Comparison of ENCODE assay signal across 13 cellular contexts in genomic region chr2:196225213-196225612, GRCh38. TPM values are rescaled to one million over a fixed set of nuclear protein-coding genes. Genes with fewer than 3 reads are reported as not detected.
DNase-seq lines count a peak whose midpoint lies in the region; ATAC-seq and TF ChIP-seq lines count a peak whose summit lies in the region.
"Had no signal": no experiment of that assay in that cellular context is flagged by ENCODE, and none has a peak within 500 bp of the region (broad histone marks: within the 10 kb centered on the region; RNA-seq: fewer than 3 reads in every experiment).

No MANE protein-coding gene starts in this region.

- no peak overlapping the region for H3K27ac ChIP-seq in CD4-positive, alpha-beta T cell (ENCODE audit: low read depth, low read length)
- H3K27ac ChIP-seq in Karpas-422 (ENCODE audit: low read length) (peak overlapping the region; percentile 14; the same call in 1 of the 2 replicates), heart left ventricle (no peak overlapping the region)

- H3K4me1 ChIP-seq in Karpas-422 (ENCODE audit: low read length) (peaks cover 37% of the 10 kb centered on the region), heart left ventricle (peaks cover 0 to 28% (median 0%) of the 10 kb centered on the region in 12 donors)

- H3K27me3 Mint-ChIP-seq in CD4-positive, alpha-beta T cell: no peaks in the 10 kb centered on the region
- H3K27me3 Mint-ChIP-seq in activated naive CD8-positive, alpha-beta T cell treated with anti-CD3 and anti-CD28 coated beads, Interleukin-2, amount 10 ng/mL, durations not matched to agents 7 days and 5 days: no peaks in the 10 kb centered on the region

- H3K4me3 Mint-ChIP-seq in CD4-positive, alpha-beta T cell: peak overlapping the region; percentile 7
- H3K4me3 Mint-ChIP-seq in activated naive CD8-positive, alpha-beta T cell treated with anti-CD3 and anti-CD28 coated beads, Interleukin-2, amount 10 ng/mL, durations not matched to agents 7 days and 5 days: peak overlapping the region; percentile 58

- H3K9me2 ChIP-seq in Karpas-422 (replicated peaks; ENCODE audit: insufficient read depth, low read length): no peaks in the 10 kb centered on the region

- ATAC-seq in CD4-positive, alpha-beta T cell (ENCODE audit: poor library complexity): no peak
- ATAC-seq in activated naive CD8-positive, alpha-beta T cell treated with anti-CD3 and anti-CD28 coated beads, Interleukin-2, amount 10 ng/mL, durations not matched to agents 7 days and 5 days (ENCODE audit: low read depth): no peak
- no peak for ATAC-seq in heart left ventricle

- DNase-seq in CD4-positive, alpha-beta T cell: no peak
- DNase-seq in Karpas-422 (no peak), kidney glomerular epithelial cell (lab: John Stamatoyannopoulos, UW) (peak; percentile 22), NCI-H2227 treated with DMSO at 0.1 percent for 48 hours (lab: John Stamatoyannopoulos, UW) (no peak), GM19238 (ENCODE audit: insufficient read length, low spot score) (no peak), heart left ventricle (no peak), NCI-H1048 (lab: John Stamatoyannopoulos, UW) (no peak)
- no peak for DNase-seq in activated naive CD8-positive, alpha-beta T cell treated with anti-CD3 and anti-CD28 coated beads, Interleukin-2, amount 10 ng/mL, durations not matched to agents 7 days and 5 days
- DNase-seq: activated CD4-positive, CD25-positive, alpha-beta regulatory T cell treated with anti-CD3 and anti-CD28 coated beads, Interleukin-2, amount 50 U/mL, for 72 hours; COR-L47; kidney; NCI-H1694; retina had no signal

- H3K4me1 Mint-ChIP-seq in CD4-positive, alpha-beta T cell (ENCODE audit: low read depth): peaks cover 89% of the 10 kb centered on the region
- H3K4me1 Mint-ChIP-seq in activated naive CD8-positive, alpha-beta T cell treated with anti-CD3 and anti-CD28 coated beads, Interleukin-2, amount 10 ng/mL, durations not matched to agents 7 days and 5 days: peaks cover 71% of the 10 kb centered on the region

- H3K4me3 ChIP-seq in Karpas-422 (ENCODE audit: low read length): no peak overlapping the region
- H3K4me3 ChIP-seq in heart left ventricle: no peak overlapping the region

- H3K9ac ChIP-seq in Karpas-422 (ENCODE audit: low read length): no peak overlapping the region

- peak overlapping the region; percentile 46 for H3K27ac Mint-ChIP-seq in CD4-positive, alpha-beta T cell
- H3K27ac Mint-ChIP-seq in activated naive CD8-positive, alpha-beta T cell treated with anti-CD3 and anti-CD28 coated beads, Interleukin-2, amount 10 ng/mL, durations not matched to agents 7 days and 5 days: peak overlapping the region; percentile 69

- no peaks in the 10 kb centered on the region for H3K36me3 ChIP-seq in Karpas-422 (ENCODE audit: insufficient read depth, low read length)
- peaks cover 0 to 77% (median 7%) of the 10 kb centered on the region in 9 donors for H3K36me3 ChIP-seq in heart left ventricle

- H4K20me1 ChIP-seq in Karpas-422 (ENCODE audit: insufficient read depth, low read depth, low read length): no peaks in the 10 kb centered on the region

- CTCF ChIA-PET in CD4-positive, alpha-beta T cell (lab: Charles Lee): interaction anchor here (1.5 kb wide), 1 partner anchor 16 kb away, joined by 3 read pairs; no protein-coding TSS in a partner anchor

- no peaks in the 10 kb centered on the region for H3K36me3 Mint-ChIP-seq in CD4-positive, alpha-beta T cell (ENCODE audit: low read depth)
- H3K36me3 Mint-ChIP-seq in activated naive CD8-positive, alpha-beta T cell treated with anti-CD3 and anti-CD28 coated beads, Interleukin-2, amount 10 ng/mL, durations not matched to agents 7 days and 5 days: peaks cover 29% of the 10 kb centered on the region

- 0 out of 2 replicates have a peak overlapping the region, but pooled peaks have one; percentile 12 for H2AFZ ChIP-seq in Karpas-422 (ENCODE audit: low read length)

- intact Hi-C loops in CD4-positive, alpha-beta T cell (cut with DNase I, micrococcal nuclease): no loop called here
- intact Hi-C loops in heart left ventricle (cut with DNase I): loop anchor here in 1 of 10 donors (10.0 kb wide), 1 partner anchor 150 kb away; no protein-coding TSS in a partner anchor

- H3K9me3 Mint-ChIP-seq in CD4-positive, alpha-beta T cell: peaks cover 2% of the 10 kb centered on the region
- H3K9me3 Mint-ChIP-seq in activated naive CD8-positive, alpha-beta T cell treated with anti-CD3 and anti-CD28 coated beads, Interleukin-2, amount 10 ng/mL, durations not matched to agents 7 days and 5 days: peaks cover 4% of the 10 kb centered on the region

- POLR2A ChIA-PET in CD4-positive, alpha-beta T cell (lab: Charles Lee): interaction anchor here (1.0 to 2.3 kb wide), 4 partner anchors 8 to 58 kb away, joined by 4 to 12 read pairs (median 6); no protein-coding TSS in a partner anchor
- POLR2A ChIA-PET in activated naive CD8-positive, alpha-beta T cell treated with anti-CD3 and anti-CD28 coated beads, Interleukin-2, amount 10 ng/mL, durations not matched to agents 7 days and 5 days (lab: Charles Lee): interaction anchor here (1.1 to 1.6 kb wide), 3 partner anchors 9 to 59 kb away, joined by 3 to 6 read pairs (median 3); no protein-coding TSS in a partner anchor

- WGBS in heart left ventricle, 4 donors: 36 to 59% (median 53%) methylated on average over 1 of the region's 1 CpG

- TF ChIP-seq CTCF in CD4-positive, alpha-beta T cell (IDR thresholded peaks at IDR 0.05): no peak
- no peak for TF ChIP-seq CTCF in heart left ventricle (IDR thresholded peaks at IDR 0.05)

- no peaks in the 10 kb centered on the region for H3K79me2 ChIP-seq in Karpas-422 (ENCODE audit: low read length)

- H3K9me3 ChIP-seq in CD4-positive, alpha-beta T cell (ENCODE audit: control insufficient read depth, low read length): no peaks in the 10 kb centered on the region
- H3K9me3 ChIP-seq in Karpas-422 (ENCODE audit: low read length) (no peaks in the 10 kb centered on the region), heart left ventricle (no peaks in the 10 kb centered on the region)

- no peak overlapping the region for H3K4me2 ChIP-seq in Karpas-422 (ENCODE audit: low read depth, low read length, poor library complexity, severe bottlenecking)

- no peaks in the 10 kb centered on the region for H3K27me3 ChIP-seq in CD4-positive, alpha-beta T cell (ENCODE audit: control insufficient read depth, insufficient read depth, low read length)
- H3K27me3 ChIP-seq in Karpas-422 (ENCODE audit: low read length) (no peaks in the 10 kb centered on the region), heart left ventricle (no peaks in the 10 kb centered on the region)

- TF ChIP-seq POLR2A in heart left ventricle (IDR thresholded peaks at IDR 0.05): no peak

RNA-seq across cellular contexts. Expression of gene STK17B, which starts 53.8 kb away (rescaled TPM):
- 100 to 1,000 TPM; 645 to 648 TPM for total RNA-seq in CD4-positive, alpha-beta T cell
- 224 and 353 TPM in 2 replicates for total RNA-seq in Karpas-422 (2014; rRNA removed; shearing (Covaris generic); ENCODE audit: low replicate concordance)
- total RNA-seq in activated naive CD8-positive, alpha-beta T cell treated with anti-CD3 and anti-CD28 coated beads, Interleukin-2, amount 10 ng/mL, durations not matched to agents 7 days and 5 days: 100 to 1,000 TPM; 476 to 483 TPM
- 10 to 100 TPM in 2 of 9 donors, 1 to 10 TPM in 7; 3.3 to 24.4 (median 5.3) TPM for total RNA-seq in heart left ventricle
- 1 to 10 TPM; 1.4 to 2.6 TPM for polyA plus RNA-seq in heart left ventricle
